21 cellular contexts compared by ENCODE assay signal in the genomic region with DNA sequence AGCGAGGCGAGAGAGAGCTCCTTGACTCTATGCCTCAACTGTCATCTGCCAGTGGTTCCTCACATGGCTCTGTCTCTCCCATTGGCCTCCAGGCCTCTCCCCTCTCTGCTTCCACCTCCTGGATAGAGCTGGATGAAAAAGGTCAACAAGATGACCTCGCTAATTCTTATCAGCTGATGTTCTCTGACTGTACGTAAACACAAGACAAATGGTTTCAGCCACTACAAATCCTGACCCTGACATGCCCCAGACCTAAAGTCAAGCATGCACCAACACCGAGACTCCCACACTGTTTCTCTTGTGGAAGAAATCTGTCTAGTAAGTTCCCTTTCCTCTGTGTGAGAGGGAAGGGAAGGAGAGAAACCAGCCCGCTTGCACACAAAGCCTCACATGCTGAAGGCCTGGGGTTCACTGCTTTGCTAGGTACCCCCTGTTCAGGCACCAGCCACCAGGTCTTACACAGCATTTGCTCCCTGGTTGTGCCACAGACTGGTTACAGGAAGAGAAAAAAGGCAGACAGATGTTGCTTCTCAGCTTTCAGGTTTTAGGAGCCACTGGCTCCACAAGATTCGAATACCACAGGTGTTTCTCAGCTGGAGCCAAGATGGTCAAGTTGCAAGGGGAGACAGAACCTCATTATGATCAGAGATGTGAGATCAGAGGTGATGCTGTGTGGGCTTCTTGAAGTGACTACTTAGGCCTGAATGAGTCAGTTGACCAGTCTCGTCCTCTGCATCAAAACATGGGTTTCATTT.
DNase-seq lines count a peak whose midpoint lies in the region; ATAC-seq and TF ChIP-seq lines count a peak whose summit lies in the region.
"Had no signal": no experiment of that assay in that cellular context is flagged by ENCODE, and none has a peak within 500 bp of the region (broad histone marks: within the 10 kb centered on the region; RNA-seq: fewer than 3 reads in every experiment).

No MANE protein-coding gene starts in this region.

- peak; percentile 40 for ATAC-seq in GM18868 (IDR thresholded peaks at IDR 0.05; ENCODE audit: unreplicated experiment)
- no peak for ATAC-seq in right lobe of liver
- no peak for ATAC-seq in omental fat pad (ENCODE audit: low FRiP score)

- 63% methylated on average over 8 of the region's 8 CpGs for WGBS in right lobe of liver (ENCODE audit: insufficient coverage, low coverage, low lambda C conversion rate, missing lambda C conversion rate)

- no peaks in the 10 kb centered on the region for H3K36me3 Mint-ChIP-seq in neural progenitor cell

- peaks cover 15% of the 10 kb centered on the region for H3K27me3 Mint-ChIP-seq in neural progenitor cell (ENCODE audit: insufficient read depth, low read depth)
- H3K27me3 Mint-ChIP-seq: activated B cell treated with CpG ODN at 0.5 μM for 24 hours had no signal

- peak overlapping the region; percentile 7 for H3K27ac Mint-ChIP-seq in neural progenitor cell
- H3K27ac Mint-ChIP-seq: activated B cell treated with CpG ODN at 0.5 μM for 24 hours; activated T-helper 2 cell treated with anti-CD3 and anti-CD28 coated beads, Interferon-gamma antibody, Interleukin-2, Interleukin-4, amounts not matched to agents 10 μg/mL and 5 μg/mL and 100 μg/mL, durations not matched to agents 14 hours and 24 hours and 36 hours; T-helper 2 cell treated with Interferon-gamma antibody and Interleukin-4, amounts not matched to agents 5 μg/mL and 100 μg/mL, for 36 hours had no signal

- H3F3A ChIP-seq in neural progenitor cell (ENCODE audit: low read depth): peaks cover 5% of the 10 kb centered on the region

- H3K9me3 ChIP-seq in neural progenitor cell (ENCODE audit: low read depth): no peaks in the 10 kb centered on the region
- H3K9me3 ChIP-seq in right lobe of liver: no peaks in the 10 kb centered on the region
- H3K9me3 ChIP-seq in ascending aorta: no peaks in the 10 kb centered on the region
- H3K9me3 ChIP-seq: HAP-1, thoracic aorta had no signal

- no peak overlapping the region for H2AFZ ChIP-seq in neural progenitor cell (replicated peaks)
- H2AFZ ChIP-seq: parathyroid adenoma had no signal

- H3K4me1 ChIP-seq in neural progenitor cell (peaks cover 6% of the 10 kb centered on the region), right lobe of liver (no peaks in the 10 kb centered on the region), ascending aorta (no peaks in the 10 kb centered on the region)
- H3K4me1 ChIP-seq: HAP-1, parathyroid adenoma had no signal

- H3K4me1 Mint-ChIP-seq in neural progenitor cell: peaks cover 24% of the 10 kb centered on the region
- H3K4me1 Mint-ChIP-seq: activated B cell treated with CpG ODN at 0.5 μM for 24 hours had no signal

- H3K4me3 Mint-ChIP-seq in neural progenitor cell: no peak overlapping the region
- H3K4me3 Mint-ChIP-seq: activated B cell treated with CpG ODN at 0.5 μM for 24 hours; T-helper 2 cell treated with Interferon-gamma antibody and Interleukin-4, amounts not matched to agents 5 μg/mL and 100 μg/mL, for 36 hours had no signal

- no peaks in the 10 kb centered on the region for H3K27me3 ChIP-seq in neural progenitor cell
- no peaks in the 10 kb centered on the region for H3K27me3 ChIP-seq in right lobe of liver
- no peaks in the 10 kb centered on the region for H3K27me3 ChIP-seq in ascending aorta

- no peaks in the 10 kb centered on the region for H3K79me2 ChIP-seq in neural progenitor cell (ENCODE audit: low read depth)
- H3K79me2 ChIP-seq: parathyroid adenoma had no signal

- no peak for TF ChIP-seq CTCF in epithelial cell of esophagus (IDR thresholded peaks at IDR 0.05; ENCODE audit: insufficient read depth, low read depth, low read length, missing control alignments)
- TF ChIP-seq CTCF in neural progenitor cell (IDR thresholded peaks at IDR 0.05): no peak
- no peak for TF ChIP-seq CTCF in right lobe of liver (IDR thresholded peaks at IDR 0.05)
- no peak for TF ChIP-seq CTCF in ascending aorta (IDR thresholded peaks at IDR 0.05)
- TF ChIP-seq CTCF in omental fat pad (IDR thresholded peaks at IDR 0.05): no peak

- H3K4me3 ChIP-seq in epithelial cell of esophagus (ENCODE audit: low read length) (no peak overlapping the region), neural progenitor cell (no peak overlapping the region), right lobe of liver (no peak overlapping the region), ascending aorta (no peak overlapping the region)
- H3K4me3 ChIP-seq: HAP-1, thoracic aorta had no signal

- no peak for TF ChIP-seq POLR2A in right lobe of liver (IDR thresholded peaks at IDR 0.05)

- no peaks in the 10 kb centered on the region for H4K20me1 ChIP-seq in neural progenitor cell (ENCODE audit: low read depth)

- DNase-seq in NCI-H69 (lab: John Stamatoyannopoulos, UW) (peak; percentile 61), epithelial cell of esophagus (ENCODE audit: low read depth) (peak; percentile 16), neural progenitor cell (ENCODE audit: low spot score) (no peak), right lobe of liver (no peak), ascending aorta (ENCODE audit: low spot score in 2 of 2) (no peak), omental fat pad (ENCODE audit: low spot score) (no peak)
- DNase-seq in activated CD8-positive, alpha-beta memory T cell treated with anti-CD3 and anti-CD28 coated beads for 24 hours: no peak
- DNase-seq: activated B cell treated with CpG ODN at 0.5 μM for 24 hours; AML-193; Kasumi-1; left cardiac atrium; NCI-H1417; SHP77; small intestine; stimulated activated CD4-positive, alpha-beta T cell treated with anti-CD3 and anti-CD28 coated beads, Interleukin-4, amount 100 ng/mL, for 4 hours had no signal

- H3K9me3 Mint-ChIP-seq in neural progenitor cell: peaks cover 3% of the 10 kb centered on the region
- H3K9me3 Mint-ChIP-seq: activated T-helper 2 cell treated with anti-CD3 and anti-CD28 coated beads, Interferon-gamma antibody, Interleukin-2, Interleukin-4, amounts not matched to agents 10 μg/mL and 5 μg/mL and 100 μg/mL, durations not matched to agents 14 hours and 24 hours and 36 hours; T-helper 2 cell treated with Interferon-gamma antibody and Interleukin-4, amounts not matched to agents 5 μg/mL and 100 μg/mL, for 36 hours had no signal

- H3K36me3 ChIP-seq in neural progenitor cell (no peaks in the 10 kb centered on the region), right lobe of liver (no peaks in the 10 kb centered on the region), ascending aorta (no peaks in the 10 kb centered on the region)
- H3K36me3 ChIP-seq: HAP-1, thoracic aorta had no signal

- intact Hi-C loops in right lobe of liver (cut with DNase I): no loop called here
- intact Hi-C loops in ascending aorta (cut with DNase I): no loop called here

- no peak overlapping the region for H3K4me2 ChIP-seq in neural progenitor cell

- H3K27ac ChIP-seq in neural progenitor cell (no peak overlapping the region), right lobe of liver (no peak overlapping the region), ascending aorta (no peak overlapping the region)
- H3K27ac ChIP-seq: parathyroid adenoma, thoracic aorta had no signal

- no peak overlapping the region for H3K9ac ChIP-seq in neural progenitor cell
- H3K9ac ChIP-seq: parathyroid adenoma had no signal

Comparison
In these comparisons a context has a peak if more than half of its experiments do, and no peak if none do; other contexts are left out.
1. DNase-seq: peak in NCI-H69 (single experiment) and epithelial cell of esophagus (single experiment); none in neural progenitor cell (single experiment), right lobe of liver (0 of 3), ascending aorta (0 of 2), activated CD8-positive, alpha-beta memory T cell treated with anti-CD3 and anti-CD28 coated beads for 24 hours (single experiment) and omental fat pad (single experiment).